In the genomic region with DNA sequence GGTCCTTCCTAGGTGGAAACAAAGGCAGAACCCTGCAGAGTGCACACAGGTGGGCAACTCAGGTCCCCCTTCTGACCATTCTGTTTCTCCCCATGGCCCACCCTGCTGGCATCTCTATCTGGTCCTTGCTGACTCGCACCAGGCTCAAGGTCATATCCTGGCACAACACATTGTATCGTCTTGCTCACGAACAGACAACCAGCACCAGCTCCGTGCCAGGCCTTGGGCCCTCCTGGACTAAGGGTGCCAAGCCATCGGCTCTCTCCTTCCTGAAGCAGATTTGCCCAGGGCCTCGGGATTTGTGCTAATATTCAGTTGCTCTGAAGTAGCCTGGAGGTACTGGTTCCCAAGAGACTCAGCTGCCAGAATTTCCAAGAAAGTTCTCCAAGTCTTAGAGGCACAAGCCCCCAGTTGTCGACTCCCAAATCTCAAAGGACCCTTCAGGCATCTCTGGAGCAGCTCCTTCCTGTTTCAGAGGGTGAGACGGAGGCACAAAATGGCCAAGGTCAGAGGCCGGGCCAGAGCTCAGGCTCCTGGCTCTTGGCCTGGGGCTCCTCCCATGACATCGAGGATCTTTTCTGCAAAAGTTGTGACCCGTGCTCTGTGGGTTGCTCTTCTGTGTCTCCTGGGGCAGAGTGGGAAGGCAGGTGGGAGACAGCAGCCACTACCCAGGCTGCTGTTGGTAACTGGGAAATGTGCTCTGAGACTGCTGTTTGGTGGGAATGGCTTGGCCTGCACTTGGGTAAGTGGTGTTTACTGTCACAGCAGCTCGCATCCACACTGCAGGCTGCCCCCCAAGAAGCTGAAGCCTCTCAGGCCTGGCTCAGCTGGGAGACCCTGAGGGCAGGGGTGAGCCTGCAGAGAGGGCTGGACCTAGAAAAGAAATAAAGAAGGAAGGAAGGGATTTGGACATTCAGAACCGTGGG, we compare ENCODE assay signal across 1 cellular context.
TF ChIP-seq lines count a peak whose summit lies in the region.

No MANE protein-coding gene starts in this region.

TF ChIP-seq in H1, 55 proteins besides CTCF, POLR2A, EP300 and RAD21:
- TF ChIP-seq KDM1A (IDR thresholded peaks at IDR 0.05; ENCODE audit: borderline replicate concordance, low read length) (no peak), CBX8 (IDR thresholded peaks at IDR 0.05; ENCODE audit: borderline replicate concordance, low read depth, low read length) (no peak)
